Comparison of ENCODE assay signal across 1 cellular context in genomic region chr19:16562608-16563025, GRCh38.
TF ChIP-seq lines count a peak whose summit lies in the region.

No MANE protein-coding gene starts in this region.

TF ChIP-seq in K562, 482 proteins besides CTCF, POLR2A, EP300 and RAD21 (continued from another document):
- TF ChIP-seq SMARCE1 (IDR thresholded peaks at IDR 0.05) (peak; percentile 56; the same call in 1 of the 2 replicates), CBFA2T2 (conservative IDR thresholded peaks at IDR 0.05) (peak; percentile 34; the same call in 1 of the 2 replicates), ATF3 (IDR thresholded peaks at IDR 0.05) (peak; percentile 39), ATF3 (CRISPR knock-in tag; conservative IDR thresholded peaks at IDR 0.05) (no peak), POLR3G (IDR thresholded peaks at IDR 0.05; ENCODE audit: extremely low read depth, insufficient read length, insufficient replicate concordance) (no peak), ESRRA (IDR thresholded peaks at IDR 0.05; ENCODE audit: borderline replicate concordance, low read depth) (0 out of 2 replicates have a peak, but pooled peaks have one; percentile 36), PHB (CRISPR knock-in tag; IDR thresholded peaks at IDR 0.05) (no peak), NEUROD1 (IDR thresholded peaks at IDR 0.05; ENCODE audit: borderline replicate concordance, low read depth, low read length, partially characterized antibody) (no peak), E2F6 (IDR thresholded peaks at IDR 0.05; ENCODE audit: borderline replicate concordance in 1 of 2, extremely low read depth in 1 of 2, insufficient read depth in 1 of 2, insufficient read length in 1 of 2, low read depth in 1 of 2, low read length in 1 of 2, poor library complexity in 1 of 2, severe bottlenecking in 1 of 2) (peak in 1 of 2 experiments; percentile 24), RBBP5 (IDR thresholded peaks at IDR 0.05; ENCODE audit: borderline replicate concordance, insufficient read depth, low read length, poor library complexity, severe bottlenecking) (peak; percentile 24), NCOR1 (IDR thresholded peaks at IDR 0.05) (peak; percentile 34; the same call in 1 of the 2 replicates), JUND (IDR thresholded peaks at IDR 0.05; ENCODE audit: borderline replicate concordance, low read depth, low read length) (peak; percentile 63), JUND (tag; IDR thresholded peaks at IDR 0.05; ENCODE audit: borderline replicate concordance, low read depth, low read length) (peak; percentile 46; the same call in 2 of the 3 replicates), DPF2 (IDR thresholded peaks at IDR 0.05) (peak; percentile 91), MYC (IDR thresholded peaks at IDR 0.05; ENCODE audit: low read depth, low read length) (no peak; the same call in 1 of the 2 replicates), MYC (CRISPR knock-in tag; IDR thresholded peaks at IDR 0.05; ENCODE audit: borderline replicate concordance, low read depth) (no peak), FOSL1 (tag; conservative IDR thresholded peaks at IDR 0.05) (peak; percentile 76), VEZF1 (CRISPR knock-in tag; IDR thresholded peaks at IDR 0.05) (0 out of 2 replicates have a peak, but pooled peaks have one; percentile 19), RNF2 (IDR thresholded peaks at IDR 0.05) (no peak), YY1 (IDR thresholded peaks at IDR 0.05; ENCODE audit: borderline replicate concordance in 1 of 3, control insufficient read depth in 1 of 3, extremely low read depth in 1 of 3, insufficient read depth in 3 of 3, insufficient read length in 1 of 3, insufficient replicate concordance in 2 of 3, low read depth in 1 of 3, low read length in 2 of 3) (peak in 1 of 3 experiments; percentile 61), MAFG (tag; conservative IDR thresholded peaks at IDR 0.05) (peak; percentile 67)
